ENCODE assay signal across 1 cellular context in the genomic region with DNA sequence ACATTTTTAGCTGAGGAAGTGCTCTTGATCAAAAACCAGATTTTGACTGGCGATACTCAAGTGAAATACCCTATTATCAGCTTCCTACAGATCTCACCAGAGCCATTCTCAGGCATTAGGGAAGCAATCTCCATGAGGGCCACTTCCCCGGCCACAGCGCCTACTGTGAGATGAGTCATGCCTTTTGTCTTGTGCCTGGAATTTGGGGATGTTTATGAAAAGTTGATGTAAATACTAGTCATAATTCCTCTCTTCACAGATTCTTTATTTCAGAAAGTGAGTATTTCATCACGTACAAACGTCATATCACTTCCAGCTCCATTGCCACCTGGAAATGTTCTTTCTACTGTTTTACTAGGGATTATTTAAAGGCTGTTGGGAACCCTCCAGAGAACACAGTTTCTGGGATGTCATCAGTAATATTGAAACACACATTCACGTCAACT.
TF ChIP-seq lines count a peak whose summit lies in the region.

No MANE protein-coding gene starts in this region.

TF ChIP-seq in H1, 55 proteins besides CTCF, POLR2A, EP300 and RAD21:
- TF ChIP-seq ZNF274 (IDR thresholded peaks at IDR 0.05; ENCODE audit: borderline replicate concordance, extremely low read depth, low read length) (no peak), RNF2 (IDR thresholded peaks at IDR 0.05; ENCODE audit: borderline replicate concordance, low read depth, low read length, missing control alignments, poor library complexity, severe bottlenecking) (no peak), BCL11A (IDR thresholded peaks at IDR 0.05; ENCODE audit: low read depth in 2 of 2, low read length in 2 of 2) (no peak), JUN (IDR thresholded peaks at IDR 0.05; ENCODE audit: low read depth, low read length) (peak; percentile 70), POLR2AphosphoS5 (IDR thresholded peaks at IDR 0.05; ENCODE audit: low read depth, low read length) (no peak), MAFK (IDR thresholded peaks at IDR 0.05; ENCODE audit: low read depth, low read length) (peak; percentile 10; the same call in 1 of the 2 replicates), TEAD4 (IDR thresholded peaks at IDR 0.05; ENCODE audit: low read depth, low read length) (0 out of 2 replicates have a peak, but pooled peaks have one; percentile 29), SP2 (IDR thresholded peaks at IDR 0.05; ENCODE audit: low read length) (no peak), SP1 (IDR thresholded peaks at IDR 0.05; ENCODE audit: low read depth, low read length) (no peak), JUND (IDR thresholded peaks at IDR 0.05; ENCODE audit: low read length) (peak; percentile 95), SIRT6 (IDR thresholded peaks at IDR 0.05; ENCODE audit: low read length) (no peak)
- TF ChIP-seq, protein P1, sequence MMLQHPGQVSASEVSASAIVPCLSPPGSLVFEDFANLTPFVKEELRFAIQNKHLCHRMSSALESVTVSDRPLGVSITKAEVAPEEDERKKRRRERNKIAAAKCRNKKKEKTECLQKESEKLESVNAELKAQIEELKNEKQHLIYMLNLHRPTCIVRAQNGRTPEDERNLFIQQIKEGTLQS (IDR thresholded peaks at IDR 0.05; ENCODE audit: insufficient read depth, low read depth, low read length), result peak; percentile 22; the same call in 1 of the 2 replicates
- TF ChIP-seq, protein P2, sequence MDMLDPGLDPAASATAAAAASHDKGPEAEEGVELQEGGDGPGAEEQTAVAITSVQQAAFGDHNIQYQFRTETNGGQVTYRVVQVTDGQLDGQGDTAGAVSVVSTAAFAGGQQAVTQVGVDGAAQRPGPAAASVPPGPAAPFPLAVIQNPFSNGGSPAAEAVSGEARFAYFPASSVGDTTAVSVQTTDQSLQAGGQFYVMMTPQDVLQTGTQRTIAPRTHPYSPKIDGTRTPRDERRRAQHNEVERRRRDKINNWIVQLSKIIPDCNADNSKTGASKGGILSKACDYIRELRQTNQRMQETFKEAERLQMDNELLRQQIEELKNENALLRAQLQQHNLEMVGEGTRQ (IDR thresholded peaks at IDR 0.05; ENCODE audit: low read length), result no peak
